In genomic region chr9:126805546-126806262, GRCh38 we compare ENCODE assay signal across 8 cellular contexts. TPM values are rescaled to one million over a fixed set of nuclear protein-coding genes. Genes with fewer than 3 reads are reported as not detected.
DNase-seq lines count a peak whose midpoint lies in the region; ATAC-seq, FAIRE-seq and TF ChIP-seq lines count a peak whose summit lies in the region.

No MANE protein-coding gene starts in this region.

- FAIRE-seq in A549 (lab: Jason Lieb, UNC): no peak
- FAIRE-seq in urothelium cell line (lab: Jason Lieb, UNC): no peak

- DNase-seq in A549 (ENCODE audit: low read depth in 1 of 2, low spot score in 1 of 2): peak in 1 of 2 experiments; percentile 38
- DNase-seq in SK-MEL-5 (ENCODE audit: low read depth, low spot score): peak; percentile 63
- DNase-seq in activated naive CD4-positive, alpha-beta T cell treated with anti-CD3 and anti-CD28 coated beads, Interleukin-2, amount 50 U/mL, for 72 hours (ENCODE audit: low spot score in 2 of 2): peak; percentile 77 to 86
- peak in 1 of 3 donors; percentile 58 for DNase-seq in right cardiac atrium
- no peak for DNase-seq in smooth muscle cell (lab: John Stamatoyannopoulos, UW; ENCODE audit: unreplicated experiment)
- no peak for DNase-seq in urothelium cell line (ENCODE audit: low spot score)

- peaks cover 54% of the 10 kb centered on the region for H4K20me1 ChIP-seq in smooth muscle cell (ENCODE audit: low read depth)

- H3K4me2 ChIP-seq in A549: peak overlapping the region; percentile 74
- peak overlapping the region; percentile 95 for H3K4me2 ChIP-seq in smooth muscle cell

- H3K9ac ChIP-seq in smooth muscle cell (ENCODE audit: low read depth): peak overlapping the region; percentile 95

- in situ Hi-C loops in SK-MEL-5 (cut with HindIII; ENCODE audit: low pct_unique_long_range_greater_than_20kb, low sequenced_read_pairs): no loop called here

- peak overlapping the region; percentile 73 for H3K4me3 ChIP-seq in A549
- H3K4me3 ChIP-seq in right cardiac atrium (ENCODE audit: low read length): peak overlapping the region; percentile 70
- peak overlapping the region; percentile 79 for H3K4me3 ChIP-seq in smooth muscle cell

- TF ChIP-seq RAD21 in A549 (conservative IDR thresholded peaks at IDR 0.05 in 1 of 2, IDR thresholded peaks at IDR 0.05 in 1 of 2): no peak

- POLR2A ChIA-PET in A549 (lab: Yijun Ruan, JAX): interaction anchor here (0.5 to 1.3 kb wide), 3 partner anchors 10 to 1111 kb away, joined by 3 to 6 read pairs (median 4); partner anchors contain the start of gene ST6GALNAC4

- no peak for TF ChIP-seq EP300 in A549 (IDR thresholded peaks at IDR 0.05)

- H3K79me2 ChIP-seq in smooth muscle cell (ENCODE audit: low read depth): peaks cover 53% of the 10 kb centered on the region

- H3K9me3 Mint-ChIP-seq in activated naive CD4-positive, alpha-beta T cell treated with anti-CD3 and anti-CD28 coated beads, Interleukin-2, amount 50 U/mL, for 72 hours: peaks cover 5% of the 10 kb centered on the region in 2 donors

- H3K27me3 ChIP-seq in right cardiac atrium (ENCODE audit: control insufficient read depth, insufficient read depth) (no peaks in the 10 kb centered on the region), smooth muscle cell (ENCODE audit: low read depth) (no peaks in the 10 kb centered on the region)

- H3K27ac ChIP-seq in A549: peak overlapping the region; percentile 76 to 94
- peak overlapping the region; percentile 87 for H3K27ac ChIP-seq in right cardiac atrium (ENCODE audit: low read length)
- peak overlapping the region; percentile 97 for H3K27ac ChIP-seq in smooth muscle cell (ENCODE audit: low read depth)

- no peaks in the 10 kb centered on the region for H3K36me3 ChIP-seq in smooth muscle cell (ENCODE audit: low read depth)

- H3K9me3 ChIP-seq in A549 (no peaks in the 10 kb centered on the region), right cardiac atrium (ENCODE audit: control insufficient read depth, low read length) (no peaks in the 10 kb centered on the region), smooth muscle cell (replicated peaks; ENCODE audit: low read depth) (no peaks in the 10 kb centered on the region)

- peak overlapping the region; percentile 94 to 99 for H3K27ac Mint-ChIP-seq in activated naive CD4-positive, alpha-beta T cell treated with anti-CD3 and anti-CD28 coated beads, Interleukin-2, amount 50 U/mL, for 72 hours

- TF ChIP-seq CTCF in A549 (IDR thresholded peaks at IDR 0.05) (no peak), smooth muscle cell (IDR thresholded peaks at IDR 0.05; ENCODE audit: borderline replicate concordance, insufficient read depth, poor library complexity, severe bottlenecking) (no peak)

- 17% methylated on average over 8 of the region's 8 CpGs for whole genome bisulfite sequencing in A549 (ENCODE audit: missing lambda C conversion rate)
- WGBS in right cardiac atrium: 13% methylated on average over 8 of the region's 8 CpGs
- WGBS in smooth muscle cell (ENCODE audit: low lambda C conversion rate): 27% methylated on average over 8 of the region's 8 CpGs

- H3K4me1 ChIP-seq in A549 (peaks cover 28% of the 10 kb centered on the region), right cardiac atrium (ENCODE audit: control insufficient read depth, insufficient read depth, low read length) (no peaks in the 10 kb centered on the region), smooth muscle cell (ENCODE audit: low read depth) (peaks cover 16% of the 10 kb centered on the region)

- peak; percentile 37 to 46; a peak in 5 of 6 replicates for ATAC-seq in A549
- peak; percentile 77 for ATAC-seq in GM18861 (IDR thresholded peaks at IDR 0.05; ENCODE audit: unreplicated experiment)
- ATAC-seq in HG03108 (IDR thresholded peaks at IDR 0.05; ENCODE audit: unreplicated experiment): peak; percentile 65
- peak; percentile 93 to 95 for ATAC-seq in activated naive CD4-positive, alpha-beta T cell treated with anti-CD3 and anti-CD28 coated beads, Interleukin-2, amount 50 U/mL, for 72 hours
- ATAC-seq in right cardiac atrium: peak; percentile 63 to 75

- H3K36me3 Mint-ChIP-seq in activated naive CD4-positive, alpha-beta T cell treated with anti-CD3 and anti-CD28 coated beads, Interleukin-2, amount 50 U/mL, for 72 hours: peaks cover 10 to 17% of the 10 kb centered on the region in 2 donors

- intact Hi-C loops in right cardiac atrium (cut with DNase I): no loop called here

- no peak for TF ChIP-seq POLR2A in A549 (IDR thresholded peaks at IDR 0.05; ENCODE audit: low read length)

- H3F3A ChIP-seq in smooth muscle cell (ENCODE audit: low read depth): no peaks in the 10 kb centered on the region

- CTCF ChIA-PET in A549 (lab: Yijun Ruan, JAX): interaction anchor here (0.6 to 2.4 kb wide), 5 partner anchors 13 to 103 kb away, joined by 3 to 12 read pairs (median 5); no protein-coding TSS in a partner anchor

- H2AFZ ChIP-seq in smooth muscle cell (ENCODE audit: low read depth): peak overlapping the region; percentile 93

TF ChIP-seq in A549, 52 proteins besides CTCF, POLR2A, EP300 and RAD21:
- TF ChIP-seq HOXB13 (CRISPR knock-in tag; IDR thresholded peaks at IDR 0.05; ENCODE audit: low read depth) (no peak), SMC3 (IDR thresholded peaks at IDR 0.05) (no peak), HES2 (IDR thresholded peaks at IDR 0.05) (no peak), BHLHE40 (IDR thresholded peaks at IDR 0.05; ENCODE audit: low read depth, low read length) (no peak), HMGXB4 (CRISPR knock-in tag; IDR thresholded peaks at IDR 0.05; ENCODE audit: borderline replicate concordance) (no peak), FOSL2 (IDR thresholded peaks at IDR 0.05) (no peak), FOSL2 (CRISPR knock-in tag; IDR thresholded peaks at IDR 0.05) (peak; percentile 43), TFCP2L1 (CRISPR knock-in tag; IDR thresholded peaks at IDR 0.05) (no peak), FOXS1 (CRISPR knock-in tag; IDR thresholded peaks at IDR 0.05) (no peak)

RNA-seq across cellular contexts. Expression of gene ZBTB43, which starts 0.9 kb away (rescaled TPM):
- polyA plus RNA-seq in A549 (2011; rRNA removed): 9.9 and 11.7 TPM in 2 replicates
- 1.8 and 2.2 TPM in 2 replicates for polyA plus RNA-seq in A549 (2012; cell fraction: cytosol; rRNA removed)
- polyA plus RNA-seq in A549 (2012; cell fraction: nucleus; rRNA removed): 2.6 and 3.6 TPM in 2 replicates
- 6.1 to 9.7 TPM (median 7.7 TPM) in 3 replicates for polyA plus RNA-seq in A549 (2017; fragmentation: RNase III; extraction: RNeasy Plus Mini Kit Qiagen cat#74134 plus additional on column Dnase treatment)
- polyA minus RNA-seq in A549 (2011; rRNA and poly(A)+ RNA removed): 7.1 and 8.6 TPM in 2 replicates
- 7.6 and 68.4 TPM in 2 replicates for total RNA-seq in SK-MEL-5 (2014; rRNA removed; shearing (Covaris generic))
- polyA plus RNA-seq in SK-MEL-5 (2015; cell fraction: cytosol; rRNA removed): 5.5 and 9.0 TPM in 2 replicates
- polyA plus RNA-seq in SK-MEL-5 (2015; cell fraction: nucleus; rRNA removed): 13.0 and 21.6 TPM in 2 replicates
- total RNA-seq in activated naive CD4-positive, alpha-beta T cell treated with anti-CD3 and anti-CD28 coated beads, Interleukin-2, amount 50 U/mL, for 72 hours: 10 to 100 TPM; 19.5 to 51.4 TPM
- 10 to 100 TPM; 17.2 to 23.4 (median 19.6) TPM for total RNA-seq in right cardiac atrium
- polyA plus RNA-seq in right cardiac atrium: 7.5 TPM
- 12.3 and 13.3 TPM in 2 replicates for total RNA-seq in smooth muscle cell
- polyA plus RNA-seq in smooth muscle cell: 10.8 and 11.5 TPM in 2 replicates

RNA-seq across cellular contexts. Expression of gene ZBTB34, which starts 54.7 kb away (rescaled TPM):
- 6.4 and 6.6 TPM in 2 replicates for polyA plus RNA-seq in A549 (2011; rRNA removed)
- polyA plus RNA-seq in A549 (2012; cell fraction: cytosol; rRNA removed): 1.6 and 1.9 TPM in 2 replicates
- polyA plus RNA-seq in A549 (2012; cell fraction: nucleus; rRNA removed): 1.6 and 2.5 TPM in 2 replicates
- polyA plus RNA-seq in A549 (2017; fragmentation: RNase III; extraction: RNeasy Plus Mini Kit Qiagen cat#74134 plus additional on column Dnase treatment): 3.5 to 4.1 TPM (median 4.0 TPM) in 3 replicates
- 9.8 and 10.5 TPM in 2 replicates for polyA minus RNA-seq in A549 (2011; rRNA and poly(A)+ RNA removed)
- 6.5 and 7.4 TPM in 2 replicates for total RNA-seq in SK-MEL-5 (2014; rRNA removed; shearing (Covaris generic))
- polyA plus RNA-seq in SK-MEL-5 (2015; cell fraction: cytosol; rRNA removed): 5.5 and 7.3 TPM in 2 replicates
- 20.5 and 27.3 TPM in 2 replicates for polyA plus RNA-seq in SK-MEL-5 (2015; cell fraction: nucleus; rRNA removed)
- 10 to 100 TPM in 1 of 2 donors, 1 to 10 TPM in 1; 5.2 to 15.9 TPM for total RNA-seq in activated naive CD4-positive, alpha-beta T cell treated with anti-CD3 and anti-CD28 coated beads, Interleukin-2, amount 50 U/mL, for 72 hours
- 1 to 10 TPM; 5.2 to 6.0 (median 5.4) TPM for total RNA-seq in right cardiac atrium
- 2.4 TPM for polyA plus RNA-seq in right cardiac atrium
- 17.8 and 20.1 TPM in 2 replicates for total RNA-seq in smooth muscle cell
- polyA plus RNA-seq in smooth muscle cell: 4.7 and 6.3 TPM in 2 replicates

Comparison
In these comparisons a context has a peak if more than half of its experiments do, and no peak if none do; other contexts are left out.
1. ATAC-seq: peak in every context shown above with its lines; median percentile 94 in activated naive CD4-positive, alpha-beta T cell treated with anti-CD3 and anti-CD28 coated beads, Interleukin-2, amount 50 U/mL, for 72 hours; 77 in GM18861; 69 in right cardiac atrium; 65 in HG03108; 42 in A549.
2. DNase-seq: peak in SK-MEL-5 (single experiment) and activated naive CD4-positive, alpha-beta T cell treated with anti-CD3 and anti-CD28 coated beads, Interleukin-2, amount 50 U/mL, for 72 hours (2 of 2); none in smooth muscle cell (single experiment) and urothelium cell line (single experiment).
3. Peak in every context shown above with its lines, with median percentiles within 50 percentile points of each other: H3K27ac ChIP-seq and H3K4me3 ChIP-seq.